In genomic region chr19:27657271-27658051, GRCh38 we compare ENCODE assay signal across 17 cellular contexts.
"Had no signal": no experiment of that assay in that cellular context is flagged by ENCODE, and none has a peak within 500 bp of the region (broad histone marks: within the 10 kb centered on the region; RNA-seq: fewer than 3 reads in every experiment).

No MANE protein-coding gene starts in this region.

- H3K4me3 ChIP-seq: ascending aorta, cardiac muscle cell, right lobe of liver, thyroid gland, upper lobe of right lung had no signal

- H3K27ac ChIP-seq: ascending aorta, cardiac muscle cell, epithelial cell of prostate, right lobe of liver, thyroid gland, upper lobe of right lung had no signal

- H3K4me1 ChIP-seq: ascending aorta, right lobe of liver, thyroid gland, upper lobe of right lung had no signal

- H3K9me3 ChIP-seq: thyroid gland had no signal

- DNase-seq: activated CD4-positive, alpha-beta T cell treated with anti-CD3 and anti-CD28 coated beads for 36 hours; activated CD4-positive, CD25-positive, alpha-beta regulatory T cell; activated effector memory CD4-positive, alpha-beta T cell treated with Interleukin-2 at 50 U/mL for 16 hours; activated naive CD4-positive, alpha-beta T cell treated with anti-CD3 and anti-CD28 coated beads, Interleukin-2, amount 10 ng/mL, durations not matched to agents 7 days and 5 days; activated naive CD8-positive, alpha-beta T cell treated with anti-CD3 and anti-CD28 coated beads, Interleukin-2, amount 10 ng/mL, durations not matched to agents 7 days and 5 days; cortex of kidney; midbrain; posterior cingulate gyrus; right lobe of liver; small intestine; stimulated activated CD4-positive, alpha-beta T cell treated with anti-CD3 and anti-CD28 coated beads, Interleukin-4, amount 100 ng/mL, for 24 hours; substantia nigra; thyroid gland; upper lobe of right lung had no signal

- H3K27me3 ChIP-seq: ascending aorta, cardiac muscle cell, right lobe of liver, thyroid gland, upper lobe of right lung had no signal

- H3K36me3 ChIP-seq: ascending aorta, cardiac muscle cell, right lobe of liver, thyroid gland, upper lobe of right lung had no signal
